34 cellular contexts compared by ENCODE assay signal in the genomic region with DNA sequence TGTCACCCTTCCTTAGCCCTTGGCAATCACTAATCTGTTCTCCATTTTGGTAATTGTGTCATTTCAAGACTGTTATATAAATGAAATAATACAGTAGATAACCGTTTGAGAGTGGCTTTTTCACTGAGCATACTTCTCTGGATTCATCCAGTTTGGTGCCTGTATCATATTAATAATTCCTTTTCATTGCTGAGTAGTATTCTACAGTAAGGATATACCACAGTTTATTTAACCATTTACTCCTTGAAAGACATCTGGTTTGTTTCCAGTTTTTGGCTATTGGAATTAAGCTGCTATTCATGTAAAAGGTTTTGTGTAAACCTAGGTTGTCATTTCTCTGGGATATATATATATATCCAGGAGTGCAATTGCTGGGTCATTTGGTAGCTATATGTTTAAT. TPM values are rescaled to one million over a fixed set of nuclear protein-coding genes. Genes with fewer than 3 reads are reported as not detected.
"Had no signal": no experiment of that assay in that cellular context is flagged by ENCODE, and none has a peak within 500 bp of the region (broad histone marks: within the 10 kb centered on the region; RNA-seq: fewer than 3 reads in every experiment).

No MANE protein-coding gene starts in this region.

- H3K4me3 ChIP-seq: adrenal gland, body of pancreas, cardiac muscle cell, colonic mucosa, heart left ventricle had no signal

- H3K27me3 ChIP-seq: adrenal gland, body of pancreas, cardiac muscle cell, colonic mucosa, heart left ventricle had no signal

- H3K9me3 ChIP-seq: adrenal gland, body of pancreas, colonic mucosa had no signal

- H3K36me3 ChIP-seq: adrenal gland, cardiac muscle cell, colonic mucosa, heart left ventricle, WERI-Rb-1 had no signal

- DNase-seq: activated B cell treated with CpG ODN at 0.5 μM for 24 hours; activated CD4-positive, alpha-beta memory T cell treated with anti-CD3 and anti-CD28 coated beads for 36 hours; activated CD8-positive, alpha-beta memory T cell treated with anti-CD3 and anti-CD28 coated beads, Interleukin-2, amount 10 ng/mL, durations not matched to agents 7 days and 5 days; activated CD8-positive, alpha-beta memory T cell treated with anti-CD3 and anti-CD28 coated beads, Interleukin-2, amount 50 U/mL, for 4 hours; activated CD8-positive, alpha-beta T cell treated with anti-CD3 and anti-CD28 coated beads, Interleukin-2, amount 10 ng/mL, durations not matched to agents 7 days and 5 days; activated effector memory CD4-positive, alpha-beta T cell treated with anti-CD3 and anti-CD28 coated beads, Interleukin-2, amount 50 U/mL, for 16 hours; activated naive CD4-positive, alpha-beta T cell treated with anti-CD3 and anti-CD28 coated beads for 36 hours; activated naive CD8-positive, alpha-beta T cell treated with anti-CD3 and anti-CD28 coated beads for 36 hours; activated naive CD8-positive, alpha-beta T cell treated with anti-CD3 and anti-CD28 coated beads, Interleukin-2, amount 50 U/mL, for 24 hours; activated T-cell treated with anti-CD3 and anti-CD28 coated beads, Interleukin-2, amount 50 U/mL, for 1 hour; activated T-cell treated with anti-CD3 and anti-CD28 coated beads, Interleukin-2, amount 50 U/mL, for 48 hours; adrenal gland; amygdala; aorta; body of pancreas; central memory CD4-positive, alpha-beta T cell; cerebellar nuclear complex; colonic mucosa; effector CD8-positive, alpha-beta T cell; foreskin fibroblast; glutamatergic neuron; heart left ventricle; hypothalamus; T1000; WERI-Rb-1 had no signal

- H3K4me1 ChIP-seq: adrenal gland, body of pancreas, colonic mucosa, heart left ventricle had no signal

- H3K27ac ChIP-seq: adrenal gland, body of pancreas, cardiac muscle cell, colonic mucosa, heart left ventricle, WERI-Rb-1 had no signal

- FAIRE-seq: endometrium, endothelial cell of umbilical vein, frontal cortex had no signal

- ATAC-seq: activated CD4-positive, CD25-positive, alpha-beta regulatory T cell treated with anti-CD3 and anti-CD28 coated beads, Interleukin-2, amount 50 U/mL, for 24 hours; activated CD8-positive, alpha-beta memory T cell treated with anti-CD3 and anti-CD28 coated beads, Interleukin-2, amount 10 ng/mL, durations not matched to agents 7 days and 5 days; activated CD8-positive, alpha-beta T cell treated with anti-CD3 and anti-CD28 coated beads, Interleukin-2, amount 10 ng/mL, durations not matched to agents 7 days and 5 days; activated naive CD8-positive, alpha-beta T cell treated with anti-CD3 and anti-CD28 coated beads, Interleukin-2, amount 50 U/mL, for 24 hours; body of pancreas; esophagus mucosa; heart left ventricle had no signal

RNA-seq across cellular contexts. Expression of gene TGFA, which starts 44.6 kb away (rescaled TPM):
- total RNA-seq: activated CD4-positive, alpha-beta T cell treated with anti-CD3 and anti-CD28 coated beads, Interleukin-2, amount 10 ng/mL, durations not matched to agents 24 days and 14 days; activated CD8-positive, alpha-beta memory T cell treated with anti-CD3 and anti-CD28 coated beads, Interleukin-2, amount 10 ng/mL, durations not matched to agents 7 days and 5 days; activated T-helper 1 cell treated with anti-CD3 and anti-CD28 coated beads, Interleukin-12 subunit alpha, Interleukin-12 subunit beta, Interleukin-2, Interleukin-4 antibody, amounts not matched to agents 30 ng/mL and 10 ng/mL and 1 ng/mL, durations not matched to agents 14 hours and 24 hours and 36 hours; activated T-helper 2 cell treated with anti-CD3 and anti-CD28 coated beads, Interferon-gamma antibody, Interleukin-2, Interleukin-4, amounts not matched to agents 10 μg/mL and 5 μg/mL and 100 μg/mL, durations not matched to agents 14 hours and 24 hours and 36 hours had no signal
- polyA plus RNA-seq: cardiac muscle cell had no signal
